ENCODE assay signal across 25 cellular contexts in genomic region chr5:133453084-133453765, GRCh38.
"Had no signal": no experiment of that assay in that cellular context is flagged by ENCODE, and none has a peak within 500 bp of the region (broad histone marks: within the 10 kb centered on the region; RNA-seq: fewer than 3 reads in every experiment).

No MANE protein-coding gene starts in this region.

- DNase-seq: Karpas-422, KG1, MG63, NCI-H1092, NCI-H1105 treated with DMSO at 0.1 percent for 48 hours, NCI-H1417 treated with DMSO at 0.1 percent for 48 hours, NCI-H146, NCI-H1694 treated with DMSO at 0.1 percent for 48 hours, NCI-H1930, NCI-H2081, NCI-H2107, NCI-H226, NCI-H446, NCI-H510A, NCI-H524 treated with DMSO at 0.1 percent for 48 hours, NCI-H69, NCI-H774, Right ventricle myocardium superior, RPMI8226, SIG-M5 had no signal

- H3K9me3 ChIP-seq: MG63, SJSA1 had no signal

- H3K4me3 ChIP-seq: MG63, SJSA1, SK-N-MC had no signal

- H3K27ac ChIP-seq: HL-60, SJSA1, SK-N-MC had no signal

- H3K4me1 ChIP-seq: SJSA1 had no signal

- H3K36me3 ChIP-seq: MG63, SJSA1 had no signal

- FAIRE-seq: HTR-8/SVneo, RCC 7860 had no signal
